In genomic region chr6:158300306-158301143, GRCh38 we compare ENCODE assay signal across 8 cellular contexts. TPM values are rescaled to one million over a fixed set of nuclear protein-coding genes. Genes with fewer than 3 reads are reported as not detected.
DNase-seq lines count a peak whose midpoint lies in the region; FAIRE-seq and TF ChIP-seq lines count a peak whose summit lies in the region.
"Not testable (repeated sequence)": the region's sequence is repeated elsewhere in the genome, so short reads cannot be mapped to it uniquely, and the experiment has no call there.

No MANE protein-coding gene starts in this region.

- POLR2A ChIA-PET in Caco-2 (lab: Charles Lee); endothelial cell of umbilical vein (lab: Charles Lee): not testable (repeated sequence)

- H3K4me1 ChIP-seq in Caco-2 (peaks cover 43% of the 10 kb centered on the region), adipocyte (ENCODE audit: control insufficient read depth, insufficient read depth, low read length) (peaks cover 11% of the 10 kb centered on the region), keratinocyte (ENCODE audit: control insufficient read depth, extremely low read depth, insufficient read depth, low read length) (peaks cover 31% of the 10 kb centered on the region)
- H3K4me1 ChIP-seq in endothelial cell of umbilical vein (ENCODE audit: control insufficient read depth, extremely low read depth, insufficient read depth, low read length); small intestine (ENCODE audit: control insufficient read depth in 2 of 2, insufficient read depth in 1 of 2, low read depth in 1 of 2, low read length in 1 of 2): not testable (repeated sequence)

- H3K27me3 Mint-ChIP-seq in Caco-2 (ENCODE audit: insufficient read depth, unreplicated experiment); HFFc6 (ENCODE audit: insufficient read depth): not testable (repeated sequence)

- H3K9me1 ChIP-seq in endothelial cell of umbilical vein (replicated peaks; ENCODE audit: control insufficient read depth, extremely low read depth, insufficient read depth, low read length); keratinocyte (ENCODE audit: control insufficient read depth, extremely low read depth, insufficient read depth, low read length): not testable (repeated sequence)

- H3K4me3 ChIP-seq in Caco-2 (ENCODE audit: low read depth, low read length); adipocyte (ENCODE audit: low read length); endothelial cell of umbilical vein (replicated peaks in 1 of 3; ENCODE audit: insufficient read depth in 1 of 3, low read depth in 1 of 3, low read length in 3 of 3); small intestine (ENCODE audit: low read depth in 1 of 2, low read length in 2 of 2): not testable (repeated sequence)
- peak overlapping the region in 2 of 3 experiments; percentile 18 to 38 for H3K4me3 ChIP-seq in keratinocyte (ENCODE audit: control insufficient read depth in 2 of 3, extremely low read depth in 1 of 3, insufficient read depth in 2 of 3, low read depth in 1 of 3, low read length in 3 of 3)

- H3K9me3 Mint-ChIP-seq in Caco-2 (ENCODE audit: unreplicated experiment) (peaks cover 32% of the 10 kb centered on the region), HFFc6 (peaks cover 26% of the 10 kb centered on the region)

- not testable (repeated sequence) for H3K4me2 ChIP-seq in endothelial cell of umbilical vein (ENCODE audit: insufficient read depth, low read length)
- H3K4me2 ChIP-seq in keratinocyte (ENCODE audit: control insufficient read depth, extremely low read depth, insufficient read depth, low read depth, low read length), result peak overlapping the region; percentile 54

- CTCF ChIA-PET in Caco-2 (lab: Charles Lee), result not testable (repeated sequence)
- CTCF ChIA-PET in endothelial cell of umbilical vein (lab: Charles Lee), result interaction anchor here (1.0 kb wide), 1 partner anchor 61 kb away, joined by 3 read pairs; no protein-coding TSS in a partner anchor

- H3K4me1 Mint-ChIP-seq in Caco-2 (ENCODE audit: low read depth, unreplicated experiment), result peaks cover 19% of the 10 kb centered on the region
- not testable (repeated sequence) for H3K4me1 Mint-ChIP-seq in HFFc6 (ENCODE audit: low read depth)

- H3K9ac ChIP-seq in adipocyte (ENCODE audit: low read length); endothelial cell of umbilical vein (replicated peaks; ENCODE audit: extremely low read depth, insufficient read depth, low read length); keratinocyte (ENCODE audit: control insufficient read depth, extremely low read depth, insufficient read depth, low read length): not testable (repeated sequence)

- not testable (repeated sequence) for H4K20me1 ChIP-seq in endothelial cell of umbilical vein (replicated peaks; ENCODE audit: control insufficient read depth, extremely low read depth, insufficient read depth, low read length); keratinocyte (ENCODE audit: control insufficient read depth, extremely low read depth, insufficient read depth, low read length)

- not testable (repeated sequence) for BruUV-seq in Caco-2 (replicated peaks; lab: Mats Ljungman, UMichigan); endothelial cell of umbilical vein (replicated peaks; lab: Mats Ljungman, UMichigan)

- WGBS in small intestine, 3 donors, result 64 to 78% (median 75%) methylated on average over 10 of the region's 10 CpGs

- TF ChIP-seq POLR2A in endothelial cell of umbilical vein (IDR thresholded peaks at IDR 0.05; ENCODE audit: low read depth, low read length), result not testable (repeated sequence)

- peak overlapping the region; percentile 17 for H3K27ac Mint-ChIP-seq in Caco-2 (ENCODE audit: unreplicated experiment)
- H3K27ac Mint-ChIP-seq in HFFc6, result not testable (repeated sequence)

- H3K27me3 ChIP-seq in Caco-2 (replicated peaks; ENCODE audit: control insufficient read depth, insufficient read depth, low read length); adipocyte (replicated peaks; ENCODE audit: control insufficient read depth, insufficient read depth, low read length); endothelial cell of umbilical vein (ENCODE audit: control insufficient read depth in 2 of 2, insufficient read depth in 2 of 2, low read length in 2 of 2); keratinocyte (ENCODE audit: control insufficient read depth, extremely low read depth, insufficient read depth, low read length); small intestine (ENCODE audit: control insufficient read depth in 2 of 2, insufficient read depth in 2 of 2, low read length in 2 of 2): not testable (repeated sequence)

- peaks cover 74% of the 10 kb centered on the region for H3K36me3 Mint-ChIP-seq in Caco-2 (ENCODE audit: insufficient read depth, unreplicated experiment)
- H3K36me3 Mint-ChIP-seq in HFFc6 (ENCODE audit: low read depth), result peaks cover 51% of the 10 kb centered on the region

- H3K79me2 ChIP-seq in endothelial cell of umbilical vein (ENCODE audit: control insufficient read depth, insufficient read depth, low read length); keratinocyte (ENCODE audit: control insufficient read depth, insufficient read depth, low read length): not testable (repeated sequence)

- H3K36me3 ChIP-seq in Caco-2 (ENCODE audit: control insufficient read depth, insufficient read depth, low read length); endothelial cell of umbilical vein (ENCODE audit: control insufficient read depth in 2 of 2, extremely low read depth in 1 of 2, insufficient read depth in 2 of 2, low read length in 2 of 2); keratinocyte (ENCODE audit: control insufficient read depth in 2 of 2, extremely low read depth in 1 of 2, insufficient read depth in 2 of 2, low read length in 2 of 2); small intestine (ENCODE audit: control insufficient read depth in 2 of 2, insufficient read depth in 2 of 2, low read length in 2 of 2): not testable (repeated sequence)
- peaks cover 20% of the 10 kb centered on the region for H3K36me3 ChIP-seq in adipocyte (ENCODE audit: control insufficient read depth, insufficient read depth, low read length, severe bottlenecking)

- H3K9me3 ChIP-seq in Caco-2, result peaks cover 26% of the 10 kb centered on the region
- peaks cover 12% of the 10 kb centered on the region for H3K9me3 ChIP-seq in adipocyte (ENCODE audit: control insufficient read depth, low read length)
- H3K9me3 ChIP-seq in endothelial cell of umbilical vein (replicated peaks; ENCODE audit: control insufficient read depth, insufficient read depth, low read length); keratinocyte (ENCODE audit: control insufficient read depth, low read depth, low read length); small intestine (ENCODE audit: control insufficient read depth, low read depth): not testable (repeated sequence)

- intact Hi-C loops in Caco-2 (cut with micrococcal nuclease; ENCODE audit: unreplicated experiment); endothelial cell of umbilical vein (cut with micrococcal nuclease): not testable (repeated sequence)

- FAIRE-seq in endothelial cell of umbilical vein (lab: Jason Lieb, UNC); small intestine (lab: Jason Lieb, UNC): not testable (repeated sequence)
- peak; percentile 71 for FAIRE-seq in keratinocyte (lab: Jason Lieb, UNC)

- not testable (repeated sequence) for H3K4me3 Mint-ChIP-seq in Caco-2 (ENCODE audit: unreplicated experiment); HFFc6

- H2AFZ ChIP-seq in endothelial cell of umbilical vein (ENCODE audit: low read depth, low read length); keratinocyte (ENCODE audit: control insufficient read depth, low read length): not testable (repeated sequence)

- not testable (repeated sequence) for H3K27ac ChIP-seq in endothelial cell of umbilical vein (ENCODE audit: insufficient read depth, low read depth, low read length)
- H3K27ac ChIP-seq in keratinocyte (ENCODE audit: control insufficient read depth, insufficient read depth, low read length) (peak overlapping the region; percentile 56), small intestine (ENCODE audit: low read depth in 1 of 2, low read length in 1 of 2) (peak overlapping the region in 1 of 2 donors; percentile 55)

- DNase-seq in Caco-2, result not testable (repeated sequence)
- DNase-seq in HFFc6, result peak; percentile 23
- peak; percentile 85 to 95 for DNase-seq in NCI-H2081 (lab: John Stamatoyannopoulos, UW)
- DNase-seq in NCI-H748 treated with DMSO at 0.1 percent for 48 hours (lab: John Stamatoyannopoulos, UW), result peak; percentile 78
- DNase-seq in adipocyte (ENCODE audit: low read depth), result peak; percentile 47
- peak; percentile 69 for DNase-seq in endothelial cell of umbilical vein (ENCODE audit: low read depth, low spot score)
- peak; percentile 91 for DNase-seq in keratinocyte (ENCODE audit: low read depth, low spot score)
- DNase-seq in small intestine, result peak; percentile 95

- not testable (repeated sequence) for TF ChIP-seq CTCF in Caco-2 (IDR thresholded peaks at IDR 0.05; ENCODE audit: insufficient read depth in 1 of 2, low read depth in 1 of 2, low read length in 1 of 2, severe bottlenecking in 1 of 2, unreplicated experiment in 1 of 2); HFFc6 (IDR thresholded peaks at IDR 0.05); endothelial cell of umbilical vein (IDR thresholded peaks at IDR 0.05; ENCODE audit: extremely low read depth in 1 of 2, insufficient read depth in 1 of 2, low read depth in 1 of 2, low read length in 2 of 2); keratinocyte (optimal IDR thresholded peaks at IDR 0.05 in 1 of 3, IDR thresholded peaks at IDR 0.05 in 1 of 3, conservative IDR thresholded peaks at IDR 0.05 in 1 of 3; ENCODE audit: extremely low read depth in 1 of 3, insufficient read depth in 2 of 3, low read length in 3 of 3)

- dilution Hi-C loops in endothelial cell of umbilical vein (cut with MboI; ENCODE audit: extremely low pct_ligation_motif_present, low sequenced_read_pairs); keratinocyte (cut with MboI; ENCODE audit: extremely low pct_ligation_motif_present, low sequenced_read_pairs): not testable (repeated sequence)

RNA-seq across cellular contexts. Expression of gene TULP4, which starts 11.7 kb away (rescaled TPM):
- total RNA-seq in Caco-2 (2022), result 126 and 128 TPM in 2 replicates
- 10 to 100 TPM; 48.4 to 55.2 (median 51.8) TPM for total RNA-seq in HFFc6 (2021; fragmentation: NEBNext Ultra II Directional; extraction: Animal tissue kit (Norgen Biotek cat#: 25700))
- total RNA-seq in endothelial cell of umbilical vein, result 53.5 and 55.1 TPM in 2 replicates
- 10.7 and 10.8 TPM in 2 replicates for polyA plus RNA-seq in endothelial cell of umbilical vein
- 11.6 and 12.6 TPM in 2 replicates for polyA plus RNA-seq in endothelial cell of umbilical vein (2011; cell fraction: cytosol; rRNA removed)
- polyA plus RNA-seq in endothelial cell of umbilical vein (2011; cell fraction: nucleus; rRNA removed), result 26.5 and 31.6 TPM in 2 replicates
- polyA plus RNA-seq in endothelial cell of umbilical vein (2012), result 11.2 and 16.0 TPM in 2 replicates
- polyA minus RNA-seq in endothelial cell of umbilical vein, result 85.0 and 105 TPM in 2 replicates
- 36.6 TPM for polyA minus RNA-seq in endothelial cell of umbilical vein (2011; cell fraction: cytosol; rRNA and poly(A)+ RNA removed)
- polyA minus RNA-seq in endothelial cell of umbilical vein (2011; cell fraction: nucleus; rRNA and poly(A)+ RNA removed), result 75.8 and 86.1 TPM in 2 replicates
- 7.9 to 22.1 TPM (median 13.1 TPM) in 3 replicates for polyA plus RNA-seq in keratinocyte
- 39.9 TPM for polyA plus RNA-seq in keratinocyte (2011; ENCODE audit: low read depth)
- 13.9 and 15.4 TPM in 2 replicates for polyA plus RNA-seq in keratinocyte (2011; cell fraction: cytosol; rRNA removed)
- polyA plus RNA-seq in keratinocyte (2011; cell fraction: nucleus; rRNA removed), result 34.3 and 35.4 TPM in 2 replicates
- 12.3 and 25.5 TPM in 2 replicates for polyA plus RNA-seq in keratinocyte (2012; ENCODE audit: low replicate concordance)
- 68.5 to 134 TPM (median 92.3 TPM) in 3 replicates for polyA minus RNA-seq in keratinocyte
- polyA minus RNA-seq in keratinocyte (2011; cell fraction: cytosol; rRNA and poly(A)+ RNA removed), result 90.9 TPM
- polyA minus RNA-seq in keratinocyte (2011; cell fraction: nucleus; rRNA and poly(A)+ RNA removed), result 56.6 and 99.2 TPM in 2 replicates
- polyA plus RNA-seq in small intestine, result 10 to 100 TPM in 1 of 3 donors, 1 to 10 TPM in 2; 7.2 to 12.3 (median 9.2) TPM
